ENCODE assay signal across 21 cellular contexts in the genomic region with DNA sequence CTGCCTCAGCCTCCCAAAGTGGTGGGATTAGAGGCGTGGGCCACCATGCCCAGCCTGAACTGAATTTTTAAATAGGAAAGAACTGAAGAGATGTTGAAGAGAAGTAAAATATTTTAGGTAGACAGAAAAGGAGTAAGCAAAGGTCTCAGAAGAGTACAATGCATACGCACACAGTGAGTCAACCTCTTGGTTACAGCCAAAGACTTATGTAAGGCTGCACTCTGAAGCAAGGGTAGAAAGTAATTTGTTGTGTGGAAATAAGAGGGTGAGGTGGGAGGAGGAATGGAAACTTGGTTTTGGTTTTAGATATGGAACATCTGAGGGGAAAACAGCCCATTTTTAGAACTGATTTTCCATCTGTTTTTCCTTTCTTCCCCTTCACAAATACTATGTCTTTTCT. TPM values are rescaled to one million over a fixed set of nuclear protein-coding genes. Genes with fewer than 3 reads are reported as not detected.
DNase-seq lines count a peak whose midpoint lies in the region; ATAC-seq and TF ChIP-seq lines count a peak whose summit lies in the region.
"Had no signal": no experiment of that assay in that cellular context is flagged by ENCODE, and none has a peak within 500 bp of the region (broad histone marks: within the 10 kb centered on the region; RNA-seq: fewer than 3 reads in every experiment).

No MANE protein-coding gene starts in this region.

- CTCF ChIA-PET in activated naive CD4-positive, alpha-beta T cell treated with anti-CD3 and anti-CD28 coated beads for 36 hours (lab: Charles Lee): interaction anchor here (1.4 kb wide), 1 partner anchor 49 kb away, joined by 4 read pairs; no protein-coding TSS in a partner anchor

- intact Hi-C loops in activated naive CD4-positive, alpha-beta T cell treated with anti-CD3 and anti-CD28 coated beads for 36 hours (cut with micrococcal nuclease): no loop called here
- intact Hi-C loops in activated T-helper 1 cell treated with anti-CD3 and anti-CD28 coated beads, Interleukin-12 subunit alpha, Interleukin-12 subunit beta, Interleukin-2, Interleukin-4 antibody, amounts not matched to agents 30 ng/mL and 10 ng/mL and 1 ng/mL, durations not matched to agents 14 hours and 24 hours and 36 hours (cut with micrococcal nuclease): loop anchor here (1.0 to 5.0 kb wide), 3 partner anchors 18 to 219 kb away; a partner anchor contains a TSS

- H3K27me3 ChIP-seq in WERI-Rb-1 (ENCODE audit: insufficient read depth, low read depth, severe bottlenecking): no peaks in the 10 kb centered on the region
- H3K27me3 ChIP-seq: SJSA1 had no signal

- H3K9me3 ChIP-seq in WERI-Rb-1 (ENCODE audit: severe bottlenecking): no peaks in the 10 kb centered on the region
- H3K9me3 ChIP-seq: SJSA1 had no signal

- H3K4me3 ChIP-seq in epithelial cell of esophagus (ENCODE audit: low read length) (no peak overlapping the region), WERI-Rb-1 (ENCODE audit: low read depth, low read length) (no peak overlapping the region)
- H3K4me3 ChIP-seq: GM12878, GM23338, PC-9, SJSA1 had no signal

- peak overlapping the region; percentile 31 to 47 for H3K27ac Mint-ChIP-seq in activated naive CD4-positive, alpha-beta T cell treated with anti-CD3 and anti-CD28 coated beads, Interleukin-2, amount 50 U/mL, for 72 hours
- no peak overlapping the region for H3K27ac Mint-ChIP-seq in activated naive CD4-positive, alpha-beta T cell treated with anti-CD3 and anti-CD28 coated beads for 36 hours
- H3K27ac Mint-ChIP-seq in activated T-helper 1 cell treated with anti-CD3 and anti-CD28 coated beads, Interleukin-12 subunit alpha, Interleukin-12 subunit beta, Interleukin-2, Interleukin-4 antibody, amounts not matched to agents 30 ng/mL and 10 ng/mL and 1 ng/mL, durations not matched to agents 14 hours and 24 hours and 36 hours: peak overlapping the region; percentile 81
- peak overlapping the region; percentile 82 for H3K27ac Mint-ChIP-seq in stimulated activated naive CD8-positive, alpha-beta T cell treated with anti-CD3 and anti-CD28 coated beads, Interleukin-15, Interleukin-2, amounts not matched to agents 100 ng/mL and 50 ng/mL, for 24 hours
- H3K27ac Mint-ChIP-seq: GM23338 had no signal

- peaks cover 48% of the 10 kb centered on the region for H3K36me3 ChIP-seq in WERI-Rb-1

- no peak overlapping the region for H3K27ac ChIP-seq in WERI-Rb-1
- H3K27ac ChIP-seq: PC-9, SJSA1 had no signal

- TF ChIP-seq CTCF in epithelial cell of esophagus (IDR thresholded peaks at IDR 0.05; ENCODE audit: insufficient read depth, low read depth, low read length, missing control alignments): no peak
- no peak for TF ChIP-seq CTCF in WERI-Rb-1 (IDR thresholded peaks at IDR 0.05; ENCODE audit: low read depth, low read length)

- ATAC-seq in activated naive CD4-positive, alpha-beta T cell treated with anti-CD3 and anti-CD28 coated beads, Interleukin-2, amount 50 U/mL, for 72 hours: peak; percentile 34 to 58
- ATAC-seq in HG02623 (IDR thresholded peaks at IDR 0.05; ENCODE audit: unreplicated experiment): no peak
- ATAC-seq: GM12878, GM23338, HCT116 had no signal

- no peaks in the 10 kb centered on the region for H3K9me3 Mint-ChIP-seq in activated naive CD4-positive, alpha-beta T cell treated with anti-CD3 and anti-CD28 coated beads, Interleukin-2, amount 50 U/mL, for 72 hours
- no peaks in the 10 kb centered on the region for H3K9me3 Mint-ChIP-seq in activated naive CD4-positive, alpha-beta T cell treated with anti-CD3 and anti-CD28 coated beads for 36 hours
- H3K9me3 Mint-ChIP-seq in activated T-helper 1 cell treated with anti-CD3 and anti-CD28 coated beads, Interleukin-12 subunit alpha, Interleukin-12 subunit beta, Interleukin-2, Interleukin-4 antibody, amounts not matched to agents 30 ng/mL and 10 ng/mL and 1 ng/mL, durations not matched to agents 14 hours and 24 hours and 36 hours: peaks cover 9% of the 10 kb centered on the region
- peaks cover 12% of the 10 kb centered on the region for H3K9me3 Mint-ChIP-seq in stimulated activated naive CD8-positive, alpha-beta T cell treated with anti-CD3 and anti-CD28 coated beads, Interleukin-15, Interleukin-2, amounts not matched to agents 100 ng/mL and 50 ng/mL, for 24 hours

- H3K4me3 Mint-ChIP-seq in activated naive CD4-positive, alpha-beta T cell treated with anti-CD3 and anti-CD28 coated beads for 36 hours: no peak overlapping the region
- H3K4me3 Mint-ChIP-seq in activated T-helper 1 cell treated with anti-CD3 and anti-CD28 coated beads, Interleukin-12 subunit alpha, Interleukin-12 subunit beta, Interleukin-2, Interleukin-4 antibody, amounts not matched to agents 30 ng/mL and 10 ng/mL and 1 ng/mL, durations not matched to agents 14 hours and 24 hours and 36 hours: no peak overlapping the region
- H3K4me3 Mint-ChIP-seq in stimulated activated naive CD8-positive, alpha-beta T cell treated with anti-CD3 and anti-CD28 coated beads, Interleukin-15, Interleukin-2, amounts not matched to agents 100 ng/mL and 50 ng/mL, for 24 hours: peak overlapping the region; percentile 45
- H3K4me3 Mint-ChIP-seq: CD8-positive, alpha-beta memory T cell; GM23338 had no signal

- H3K27me3 Mint-ChIP-seq in activated naive CD4-positive, alpha-beta T cell treated with anti-CD3 and anti-CD28 coated beads for 36 hours (ENCODE audit: low read depth): no peaks in the 10 kb centered on the region
- no peaks in the 10 kb centered on the region for H3K27me3 Mint-ChIP-seq in activated T-helper 1 cell treated with anti-CD3 and anti-CD28 coated beads, Interleukin-12 subunit alpha, Interleukin-12 subunit beta, Interleukin-2, Interleukin-4 antibody, amounts not matched to agents 30 ng/mL and 10 ng/mL and 1 ng/mL, durations not matched to agents 14 hours and 24 hours and 36 hours (ENCODE audit: insufficient read depth)
- no peaks in the 10 kb centered on the region for H3K27me3 Mint-ChIP-seq in stimulated activated naive CD8-positive, alpha-beta T cell treated with anti-CD3 and anti-CD28 coated beads, Interleukin-15, Interleukin-2, amounts not matched to agents 100 ng/mL and 50 ng/mL, for 24 hours
- H3K27me3 Mint-ChIP-seq: CD8-positive, alpha-beta memory T cell had no signal

- H3K4me1 Mint-ChIP-seq in activated naive CD4-positive, alpha-beta T cell treated with anti-CD3 and anti-CD28 coated beads for 36 hours (ENCODE audit: low read depth): peaks cover 7% of the 10 kb centered on the region
- peaks cover 24% of the 10 kb centered on the region for H3K4me1 Mint-ChIP-seq in activated T-helper 1 cell treated with anti-CD3 and anti-CD28 coated beads, Interleukin-12 subunit alpha, Interleukin-12 subunit beta, Interleukin-2, Interleukin-4 antibody, amounts not matched to agents 30 ng/mL and 10 ng/mL and 1 ng/mL, durations not matched to agents 14 hours and 24 hours and 36 hours (ENCODE audit: low read depth)
- H3K4me1 Mint-ChIP-seq in stimulated activated naive CD8-positive, alpha-beta T cell treated with anti-CD3 and anti-CD28 coated beads, Interleukin-15, Interleukin-2, amounts not matched to agents 100 ng/mL and 50 ng/mL, for 24 hours (ENCODE audit: low read depth): peaks cover 14% of the 10 kb centered on the region
- H3K4me1 Mint-ChIP-seq: CD8-positive, alpha-beta memory T cell; GM23338 had no signal

- DNase-seq in activated naive CD4-positive, alpha-beta T cell treated with anti-CD3 and anti-CD28 coated beads, Interleukin-2, amount 50 U/mL, for 72 hours (ENCODE audit: low spot score in 2 of 2): no peak
- no peak for DNase-seq in activated naive CD4-positive, alpha-beta T cell treated with anti-CD3 and anti-CD28 coated beads for 36 hours
- no peak for DNase-seq in activated T-helper 1 cell treated with anti-CD3 and anti-CD28 coated beads, Interleukin-12 subunit alpha, Interleukin-12 subunit beta, Interleukin-2, Interleukin-4 antibody, amounts not matched to agents 30 ng/mL and 10 ng/mL and 1 ng/mL, durations not matched to agents 14 hours and 24 hours and 36 hours (ENCODE audit: low spot score)
- peak; percentile 11 for DNase-seq in epithelial cell of esophagus (ENCODE audit: low read depth)
- DNase-seq in WERI-Rb-1: no peak
- DNase-seq: ACHN; C1 segment of cervical spinal cord; CD8-positive, alpha-beta memory T cell; DMS53; EL; NCI-H1417 treated with DMSO at 0.1 percent for 48 hours; NCI-H187 treated with DMSO at 0.1 percent for 48 hours; NCI-H226; NCI-H524 treated with DMSO at 0.1 percent for 48 hours; PC-9 had no signal

- H3K36me3 Mint-ChIP-seq in activated naive CD4-positive, alpha-beta T cell treated with anti-CD3 and anti-CD28 coated beads, Interleukin-2, amount 50 U/mL, for 72 hours: peaks cover 31 to 42% of the 10 kb centered on the region in 2 donors
- peaks cover 46% of the 10 kb centered on the region for H3K36me3 Mint-ChIP-seq in activated naive CD4-positive, alpha-beta T cell treated with anti-CD3 and anti-CD28 coated beads for 36 hours (ENCODE audit: low read depth)
- H3K36me3 Mint-ChIP-seq in activated T-helper 1 cell treated with anti-CD3 and anti-CD28 coated beads, Interleukin-12 subunit alpha, Interleukin-12 subunit beta, Interleukin-2, Interleukin-4 antibody, amounts not matched to agents 30 ng/mL and 10 ng/mL and 1 ng/mL, durations not matched to agents 14 hours and 24 hours and 36 hours (ENCODE audit: low read depth): peaks cover 50% of the 10 kb centered on the region
- peaks cover 63% of the 10 kb centered on the region for H3K36me3 Mint-ChIP-seq in stimulated activated naive CD8-positive, alpha-beta T cell treated with anti-CD3 and anti-CD28 coated beads, Interleukin-15, Interleukin-2, amounts not matched to agents 100 ng/mL and 50 ng/mL, for 24 hours (ENCODE audit: low read depth)

RNA-seq across cellular contexts. Expression of a gene that starts 17.6 kb away (rescaled TPM):
- total RNA-seq in activated naive CD4-positive, alpha-beta T cell treated with anti-CD3 and anti-CD28 coated beads, Interleukin-2, amount 50 U/mL, for 72 hours: 10 to 100 TPM; 25.9 to 39.7 TPM
- 10 to 100 TPM; 21.5 to 27.9 TPM for total RNA-seq in activated naive CD4-positive, alpha-beta T cell treated with anti-CD3 and anti-CD28 coated beads for 36 hours
- 48.2 and 48.3 TPM in 2 replicates for total RNA-seq in activated T-helper 1 cell treated with anti-CD3 and anti-CD28 coated beads, Interleukin-12 subunit alpha, Interleukin-12 subunit beta, Interleukin-2, Interleukin-4 antibody, amounts not matched to agents 30 ng/mL and 10 ng/mL and 1 ng/mL, durations not matched to agents 14 hours and 24 hours and 36 hours

RNA-seq across cellular contexts. Expression of a gene that starts 17.7 kb away (rescaled TPM):
- 10 to 100 TPM; 34.4 to 50.7 TPM for total RNA-seq in activated naive CD4-positive, alpha-beta T cell treated with anti-CD3 and anti-CD28 coated beads, Interleukin-2, amount 50 U/mL, for 72 hours
- total RNA-seq in activated naive CD4-positive, alpha-beta T cell treated with anti-CD3 and anti-CD28 coated beads for 36 hours: 10 to 100 TPM; 37.9 to 38.4 TPM
- total RNA-seq in activated T-helper 1 cell treated with anti-CD3 and anti-CD28 coated beads, Interleukin-12 subunit alpha, Interleukin-12 subunit beta, Interleukin-2, Interleukin-4 antibody, amounts not matched to agents 30 ng/mL and 10 ng/mL and 1 ng/mL, durations not matched to agents 14 hours and 24 hours and 36 hours: 60.9 and 61.8 TPM in 2 replicates

RNA-seq across cellular contexts. Expression of a gene that starts 49.2 kb away (rescaled TPM):
- not detected for total RNA-seq in activated naive CD4-positive, alpha-beta T cell treated with anti-CD3 and anti-CD28 coated beads, Interleukin-2, amount 50 U/mL, for 72 hours
- total RNA-seq in activated naive CD4-positive, alpha-beta T cell treated with anti-CD3 and anti-CD28 coated beads for 36 hours: not detected
- total RNA-seq in activated T-helper 1 cell treated with anti-CD3 and anti-CD28 coated beads, Interleukin-12 subunit alpha, Interleukin-12 subunit beta, Interleukin-2, Interleukin-4 antibody, amounts not matched to agents 30 ng/mL and 10 ng/mL and 1 ng/mL, durations not matched to agents 14 hours and 24 hours and 36 hours: not detected in 2 replicates
- total RNA-seq: CD8-positive, alpha-beta memory T cell; GM23338; PC-9; SJSA1 had no signal
